ENCODE assay signal across 22 cellular contexts in the genomic region with DNA sequence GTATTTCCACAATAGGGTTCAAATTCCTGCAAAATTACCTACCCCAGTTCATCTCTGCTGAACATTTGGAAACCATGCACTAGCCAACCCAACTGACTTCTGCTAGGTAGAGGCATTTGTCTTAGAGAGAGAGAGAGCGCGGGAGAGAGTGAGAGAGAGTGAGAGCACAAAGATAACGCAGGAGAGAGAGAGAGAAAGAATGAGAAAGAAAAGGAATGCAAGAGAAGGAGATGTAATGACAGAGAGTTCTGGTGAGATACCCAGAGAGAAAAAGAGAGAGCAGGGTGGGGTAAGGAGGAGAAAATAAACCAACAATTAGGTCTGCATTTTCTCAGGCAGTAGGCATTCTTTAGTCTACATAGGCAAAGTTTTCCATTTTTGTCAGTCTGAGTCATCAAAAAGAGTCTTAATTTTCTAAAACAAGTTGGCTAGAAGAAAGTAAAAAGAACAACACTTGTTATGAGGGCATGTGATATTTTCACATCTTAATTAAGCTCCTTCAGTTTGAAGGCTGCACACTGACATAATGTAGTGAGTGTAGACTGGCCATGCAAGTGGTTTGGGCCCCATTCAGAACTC.
DNase-seq lines count a peak whose midpoint lies in the region; ATAC-seq lines count a peak whose summit lies in the region.
"Had no signal": no experiment of that assay in that cellular context is flagged by ENCODE, and none has a peak within 500 bp of the region (broad histone marks: within the 10 kb centered on the region; RNA-seq: fewer than 3 reads in every experiment).

No MANE protein-coding gene starts in this region.

- intact Hi-C loops in head of caudate nucleus (cut with DNase I), result no loop called here

- H3K4me1 ChIP-seq in ACC112 (ENCODE audit: control insufficient read depth, insufficient read depth, low read length, unreplicated experiment), result peaks cover 26% of the 10 kb centered on the region
- H3K4me1 ChIP-seq: Caco-2, Peyer's patch had no signal

- no peaks in the 10 kb centered on the region for H3K27me3 ChIP-seq in ACC112 (ENCODE audit: insufficient read depth, low read length)
- H3K27me3 ChIP-seq: Peyer's patch, right atrium auricular region, transverse colon had no signal

- H3K4me3 ChIP-seq in ACC112 (ENCODE audit: low read depth, low read length), result no peak overlapping the region
- H3K4me3 ChIP-seq: mucosa of descending colon, Peyer's patch, right atrium auricular region, transverse colon had no signal

- peak overlapping the region; percentile 16 for H3K27ac ChIP-seq in ACC112 (ENCODE audit: low read depth, low read length)
- H3K27ac ChIP-seq: epithelial cell of prostate, neutrophil, Peyer's patch, right atrium auricular region, transverse colon had no signal

- peaks cover 64% of the 10 kb centered on the region for H3K36me3 ChIP-seq in ACC112 (ENCODE audit: insufficient read depth, low read length)
- H3K36me3 ChIP-seq: neutrophil, transverse colon had no signal

- DNase-seq in HCEC 1CT (peak; percentile 20), astrocyte of the hippocampus (ENCODE audit: low read depth, low spot score) (peak; percentile 60), iris pigment epithelial cell (ENCODE audit: low read depth) (peak; percentile 67), head of caudate nucleus (no peak)
- DNase-seq: activated CD4-positive, alpha-beta T cell treated with anti-CD3 and anti-CD28 coated beads for 36 hours; activated effector memory CD4-positive, alpha-beta T cell treated with anti-CD3 and anti-CD28 coated beads, Interleukin-2, amount 50 U/mL, for 16 hours; Caco-2; Karpas-422; mucosa of descending colon; NCI-H1105 treated with DMSO at 0.1 percent for 48 hours; NCI-H2171 treated with DMSO at 0.1 percent for 48 hours; NCI-H774; Peyer's patch; stimulated activated naive CD4-positive, alpha-beta T cell treated with Interleukin-2 at 50 U/mL for 16 hours; transverse colon had no signal

- ATAC-seq in GM21717 (IDR thresholded peaks at IDR 0.05; ENCODE audit: unreplicated experiment) (no peak), GM18867 (IDR thresholded peaks at IDR 0.05; ENCODE audit: unreplicated experiment) (no peak), GM21619 (IDR thresholded peaks at IDR 0.05; ENCODE audit: unreplicated experiment) (no peak)
- ATAC-seq: activated CD4-positive, alpha-beta T cell treated with anti-CD3 and anti-CD28 coated beads for 36 hours; mucosa of descending colon had no signal

- H3K79me2 ChIP-seq in ACC112 (ENCODE audit: control insufficient read depth, insufficient read depth, low read length, unreplicated experiment), result no peaks in the 10 kb centered on the region

- H2AFZ ChIP-seq in ACC112 (ENCODE audit: low read length, unreplicated experiment), result no peak overlapping the region

Comparison
In these comparisons a context has a peak if more than half of its experiments do, and no peak if none do; other contexts are left out.
1. DNase-seq: peak in HCEC 1CT (single experiment), astrocyte of the hippocampus (single experiment) and iris pigment epithelial cell (single experiment); none in head of caudate nucleus (0 of 42).